In genomic region chr14:31788340-31788739, GRCh38 we compare ENCODE assay signal across 19 cellular contexts.
A peak's percentile ranks its signal among the peaks of the same experiment; 100 is the strongest.
DNase-seq lines count a peak whose midpoint lies in the region; ATAC-seq, FAIRE-seq and TF ChIP-seq lines count a peak whose summit lies in the region.
"Had no signal": no experiment of that assay in that cellular context is flagged by ENCODE, and none has a peak within 500 bp of the region (broad histone marks: within the 10 kb centered on the region; RNA-seq: fewer than 3 reads in every experiment).

No MANE protein-coding gene starts in this region.

- H3K4me3 Mint-ChIP-seq in stimulated activated naive CD8-positive, alpha-beta T cell treated with anti-CD3 and anti-CD28 coated beads, Interleukin-15, amount 100 ng/mL, for 72 hours, result no peak overlapping the region
- H3K4me3 Mint-ChIP-seq: CD4-positive, CD25-positive, alpha-beta regulatory T cell; H9 had no signal

- TF ChIP-seq POLR2A in GM12891 (IDR thresholded peaks at IDR 0.05; ENCODE audit: low read depth, low read length), result no peak

- no peaks in the 10 kb centered on the region for H3K4me1 Mint-ChIP-seq in stimulated activated naive CD8-positive, alpha-beta T cell treated with anti-CD3 and anti-CD28 coated beads, Interleukin-15, amount 100 ng/mL, for 72 hours
- H3K4me1 Mint-ChIP-seq: H9 had no signal

- no peaks in the 10 kb centered on the region for H3K27me3 Mint-ChIP-seq in stimulated activated naive CD8-positive, alpha-beta T cell treated with anti-CD3 and anti-CD28 coated beads, Interleukin-15, amount 100 ng/mL, for 72 hours
- H3K27me3 Mint-ChIP-seq: CD4-positive, CD25-positive, alpha-beta regulatory T cell had no signal

- peak; percentile 59 for ATAC-seq in left colon
- ATAC-seq in stimulated activated naive CD8-positive, alpha-beta T cell treated with anti-CD3 and anti-CD28 coated beads, Interleukin-15, amount 100 ng/mL, for 72 hours, result no peak
- no peak for ATAC-seq in GM18861 (IDR thresholded peaks at IDR 0.05; ENCODE audit: unreplicated experiment)

- DNase-seq in GM12891 (ENCODE audit: insufficient read length, low spot score), result no peak
- DNase-seq in KBM-7, result peak; percentile 2
- DNase-seq in SK-MEL-5 (ENCODE audit: low read depth, low spot score), result peak; percentile 11
- DNase-seq in left colon, result no peak
- DNase-seq in stimulated activated naive CD8-positive, alpha-beta T cell treated with anti-CD3 and anti-CD28 coated beads, Interleukin-15, amount 100 ng/mL, for 72 hours, result no peak
- no peak for DNase-seq in activated T-cell treated with anti-CD3 and anti-CD28 coated beads for 4 hours
- DNase-seq: CD4-positive, CD25-positive, alpha-beta regulatory T cell; DMS 273 treated with DMSO at 0.1 percent for 48 hours; DMS79 treated with DMSO at 0.1 percent for 48 hours; GM23248; H9; IMR-90; NCI-H1092 treated with DMSO at 0.1 percent for 48 hours; NCI-H146; NCI-H2029; NCI-H524 treated with DMSO at 0.1 percent for 48 hours; SJCRH30 had no signal

- FAIRE-seq in GM12891 (lab: Jason Lieb, UNC), result no peak
- FAIRE-seq: RCC 7860 had no signal

- H3K9me3 Mint-ChIP-seq in stimulated activated naive CD8-positive, alpha-beta T cell treated with anti-CD3 and anti-CD28 coated beads, Interleukin-15, amount 100 ng/mL, for 72 hours, result peaks cover 0 to 5% of the 10 kb centered on the region in 2 donors

- intact Hi-C loops in left colon (cut with DNase I, micrococcal nuclease), result no loop called here

- in situ Hi-C loops in KBM-7 (cut with MboI; ENCODE audit: low pct_unique_long_range_greater_than_20kb, low sequenced_read_pairs), result no loop called here
- in situ Hi-C loops in SK-MEL-5 (cut with HindIII; ENCODE audit: low pct_unique_long_range_greater_than_20kb, low sequenced_read_pairs), result no loop called here

- no peak overlapping the region for H3K27ac Mint-ChIP-seq in stimulated activated naive CD8-positive, alpha-beta T cell treated with anti-CD3 and anti-CD28 coated beads, Interleukin-15, amount 100 ng/mL, for 72 hours
- H3K27ac Mint-ChIP-seq: H9 had no signal

TF ChIP-seq in GM12891, 5 proteins besides CTCF, POLR2A, EP300 and RAD21:
- TF ChIP-seq POU2F2 (IDR thresholded peaks at IDR 0.05; ENCODE audit: low read depth, low read length) (no peak), SPI1 (IDR thresholded peaks at IDR 0.05; ENCODE audit: low read depth, low read length) (peak; percentile 38)

Comparison
In these comparisons a context has a peak if more than half of its experiments do, and no peak if none do; other contexts are left out.
1. DNase-seq: peak in KBM-7 (single experiment) and SK-MEL-5 (single experiment); none in GM12891 (single experiment), left colon (0 of 2), stimulated activated naive CD8-positive, alpha-beta T cell treated with anti-CD3 and anti-CD28 coated beads, Interleukin-15, amount 100 ng/mL, for 72 hours (0 of 2) and activated T-cell treated with anti-CD3 and anti-CD28 coated beads for 4 hours (single experiment).